Comparison of ENCODE assay signal across 24 cellular contexts in the genomic region with DNA sequence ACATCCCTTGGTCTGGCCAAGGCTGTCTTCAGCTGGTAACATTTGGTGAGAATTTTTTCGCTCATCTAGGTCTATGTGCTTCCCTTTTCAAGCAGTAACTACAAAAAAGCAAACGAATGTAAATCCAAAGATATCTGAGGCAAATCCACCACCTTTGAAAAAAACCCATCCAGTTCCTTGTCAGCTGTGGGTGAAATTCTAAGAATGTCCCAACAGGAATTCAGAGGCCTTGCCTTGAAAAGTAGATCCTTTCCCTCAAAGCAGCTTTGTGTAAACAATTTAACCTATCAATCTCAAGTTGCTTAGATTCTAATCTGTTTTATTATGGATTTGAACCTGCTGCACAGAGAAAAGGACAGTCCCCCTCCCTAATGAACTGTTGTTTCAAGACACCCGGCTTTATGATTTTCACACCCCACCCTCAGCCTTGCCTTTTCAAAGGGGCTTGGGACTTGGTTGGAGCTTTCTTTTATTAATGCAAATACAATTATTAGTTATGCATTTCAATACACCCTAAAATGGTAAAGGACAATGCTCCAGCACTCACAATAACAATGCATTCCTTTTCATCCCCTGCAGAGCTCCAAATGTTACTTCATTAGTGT.
A peak's percentile ranks its signal among the peaks of the same experiment; 100 is the strongest.
DNase-seq lines count a peak whose midpoint lies in the region; ATAC-seq, FAIRE-seq and TF ChIP-seq lines count a peak whose summit lies in the region.
"Had no signal": no experiment of that assay in that cellular context is flagged by ENCODE, and none has a peak within 500 bp of the region (broad histone marks: within the 10 kb centered on the region; RNA-seq: fewer than 3 reads in every experiment).

No MANE protein-coding gene starts in this region.

- H3K18ac ChIP-seq in H9 (ENCODE audit: insufficient read length, low read depth, low read length) (no peak overlapping the region), IMR-90 (ENCODE audit: low read depth, low read length) (peak overlapping the region; percentile 10; the same call in 1 of the 2 replicates), H1 (ENCODE audit: extremely low read depth, low read length) (0 out of 2 replicates have a peak overlapping the region, but pooled peaks have one; percentile 6)

- TF ChIP-seq EP300 in H1 (IDR thresholded peaks at IDR 0.05; ENCODE audit: borderline replicate concordance in 1 of 2, low read depth in 2 of 2, low read length in 2 of 2) = no peak

- H3K9me3 Mint-ChIP-seq in H9 = no peaks in the 10 kb centered on the region

- no peak overlapping the region for H2AK9ac ChIP-seq in IMR-90 (replicated peaks; ENCODE audit: low read depth, low read length, poor library complexity)

- H4K8ac ChIP-seq in H9 (replicated peaks; ENCODE audit: insufficient read length, low read depth, low read length) (no peak overlapping the region), IMR-90 (ENCODE audit: low read depth in 2 of 2, low read length in 2 of 2) (no peak overlapping the region), H1 (ENCODE audit: extremely low read depth, insufficient read depth, low read length) (no peak overlapping the region)

- no peak for DNase-seq in H9
- DNase-seq in IMR-90 = no peak
- DNase-seq in H1 (ENCODE audit: low read depth in 1 of 2, low spot score in 2 of 2) = no peak
- peak; percentile 11 for DNase-seq in iris pigment epithelial cell (ENCODE audit: low read depth)
- DNase-seq in left lung = no peak
- no peak for DNase-seq in MV-4-11 (lab: John Stamatoyannopoulos, UW)
- no peak for DNase-seq in amygdala (lab: John Stamatoyannopoulos, UW)
- no peak for DNase-seq in GM10266 (ENCODE audit: extremely low spot score)
- DNase-seq: CD8-positive, alpha-beta memory T cell; COR-L47; DMS 273 treated with DMSO at 0.1 percent for 48 hours; DMS53; DND-41; EL; GM23248; H7; KG1 had no signal

- no peak overlapping the region for H2BK5ac ChIP-seq in H9 (ENCODE audit: insufficient read length, low read length)
- no peak overlapping the region for H2BK5ac ChIP-seq in IMR-90 (ENCODE audit: low read depth, low read length, poor library complexity, severe bottlenecking)
- no peak overlapping the region; the same call in 1 of the 2 replicates for H2BK5ac ChIP-seq in H1 (ENCODE audit: low read depth, low read length)

- intact Hi-C loops in IMR-90 (cut with micrococcal nuclease) (no loop called here), left lung (cut with DNase I) (no loop called here)

- no peak overlapping the region for H3K23ac ChIP-seq in H9 (ENCODE audit: insufficient read length, low read depth, low read length)
- H3K23ac ChIP-seq in IMR-90 (ENCODE audit: low read depth, low read length) = no peak overlapping the region
- H3K23ac ChIP-seq in H1 (ENCODE audit: insufficient read length) = no peak overlapping the region

- H3K79me1 ChIP-seq in H9 (ENCODE audit: insufficient read depth, low read depth, low read length, poor library complexity, severe bottlenecking) (no peaks in the 10 kb centered on the region), IMR-90 (ENCODE audit: low read depth in 1 of 2, low read length in 2 of 2) (no peaks in the 10 kb centered on the region; a peak in 1 of 4 replicates), H1 (ENCODE audit: low read depth, low read length) (no peaks in the 10 kb centered on the region)

- no peak overlapping the region for H3K4ac ChIP-seq in H9 (ENCODE audit: low read depth, low read length)
- no peak overlapping the region for H3K4ac ChIP-seq in IMR-90 (ENCODE audit: low read depth, low read length)
- H3K4ac ChIP-seq in H1 (replicated peaks; ENCODE audit: insufficient read length, low read depth, low read length) = no peak overlapping the region

- H3K56ac ChIP-seq in H9 (ENCODE audit: insufficient read length, low read depth, low read length) (no peak overlapping the region), IMR-90 (ENCODE audit: extremely low read depth, insufficient read depth, low read length) (no peak overlapping the region), H1 (replicated peaks; ENCODE audit: insufficient read length, low read depth, low read length) (no peak overlapping the region)

- H3K9ac ChIP-seq in H9 (ENCODE audit: extremely low read depth, insufficient read length, low read length) (no peak overlapping the region), IMR-90 (ENCODE audit: low read depth, low read length) (no peak overlapping the region), H1 (replicated peaks in 1 of 4; ENCODE audit: extremely low read depth in 1 of 4, low read depth in 3 of 4, low read length in 3 of 4) (no peak overlapping the region)
- H3K9ac ChIP-seq: BLaER1 treated with 17β-estradiol and CSF1 and Interleukin-3, amounts not matched to agents 10 nM and 100 nM; GM23248 had no signal

- H2BK120ac ChIP-seq in H9 (ENCODE audit: low read depth, low read length, poor library complexity, severe bottlenecking) (no peak overlapping the region), IMR-90 (ENCODE audit: low read depth, low read length) (no peak overlapping the region), H1 (replicated peaks; ENCODE audit: low read depth, low read length) (no peak overlapping the region)

- H2BK15ac ChIP-seq in H9 (ENCODE audit: low read depth, low read length) = no peak overlapping the region
- H2BK15ac ChIP-seq in IMR-90 (ENCODE audit: low read depth, low read length) = no peak overlapping the region
- no peak overlapping the region for H2BK15ac ChIP-seq in H1 (ENCODE audit: low read length)

- H4K91ac ChIP-seq in H9 (ENCODE audit: insufficient read length, low read depth, low read length) (no peak overlapping the region), IMR-90 (ENCODE audit: insufficient read depth, low read depth, low read length) (no peak overlapping the region), H1 (replicated peaks; ENCODE audit: insufficient read length, low read length) (no peak overlapping the region)

- H3K36me3 Mint-ChIP-seq in H9 (ENCODE audit: insufficient read depth in 1 of 3, low read depth in 3 of 3) = peaks cover 5 to 9% (median 5%) of the 10 kb centered on the region in 3 experiments; a peak in 6 of 7 replicates
- H3K36me3 Mint-ChIP-seq: CD8-positive, alpha-beta memory T cell had no signal

- H3K27me3 Mint-ChIP-seq in H9 (ENCODE audit: low read depth) = no peaks in the 10 kb centered on the region
- H3K27me3 Mint-ChIP-seq: B cell had no signal

- H3K4me3 ChIP-seq in IMR-90 (ENCODE audit: insufficient read depth, low read depth, low read length) (no peak overlapping the region), H1 (ENCODE audit: extremely low read depth in 1 of 4, insufficient read depth in 2 of 4, low read depth in 3 of 4, low read length in 4 of 4) (no peak overlapping the region; a peak in 1 of 8 replicates), left lung (no peak overlapping the region)
- H3K4me3 ChIP-seq: BLaER1 treated with 17β-estradiol and CSF1 and Interleukin-3, amounts not matched to agents 10 nM and 100 nM; GM23248 had no signal

- H3K36me3 ChIP-seq in IMR-90 (ENCODE audit: control insufficient read depth, insufficient read depth, low read length) = no peaks in the 10 kb centered on the region
- no peaks in the 10 kb centered on the region for H3K36me3 ChIP-seq in H1 (ENCODE audit: control insufficient read depth in 2 of 4, insufficient read depth in 4 of 4, low read length in 3 of 4)
- no peaks in the 10 kb centered on the region for H3K36me3 ChIP-seq in left lung
- H3K36me3 ChIP-seq: BLaER1 treated with 17β-estradiol and CSF1 and Interleukin-3, amounts not matched to agents 10 nM and 100 nM had no signal

- no CpG with 5 or more reads among the region's 3 CpGs for WGBS in H9 (ENCODE audit: extremely low coverage, insufficient read length, low lambda C conversion rate)
- whole genome bisulfite sequencing in IMR-90 (ENCODE audit: extremely low coverage in 2 of 2, insufficient read length in 1 of 2), 2 experiments = no CpG with 5 or more reads among the region's 3 CpGs
- 77% methylated on average over 3 of the region's 3 CpGs; no CpG with 5 or more reads in 1 of the 2 experiments for WGBS in H1 (ENCODE audit: extremely low coverage in 1 of 2, insufficient coverage in 1 of 2, insufficient read length in 1 of 2, insufficient replicate concordance in 2 of 2, low coverage in 1 of 2, low lambda C conversion rate in 2 of 2, missing lambda C conversion rate in 1 of 2), 2 experiments

- H3K4me1 ChIP-seq in H9 (ENCODE audit: insufficient read depth, low read length) = peaks cover 6% of the 10 kb centered on the region
- H3K4me1 ChIP-seq in IMR-90 (ENCODE audit: control insufficient read depth, insufficient read depth, low read length) = peaks cover 8% of the 10 kb centered on the region
- peaks cover 4 to 13% (median 12%) of the 10 kb centered on the region in 4 experiments; a peak in 6 of 7 replicates for H3K4me1 ChIP-seq in H1 (replicated peaks in 1 of 4; ENCODE audit: control insufficient read depth in 3 of 4, insufficient read depth in 4 of 4, low read length in 3 of 4)
- no peaks in the 10 kb centered on the region for H3K4me1 ChIP-seq in left lung
- H3K4me1 ChIP-seq: BLaER1 treated with 17β-estradiol and CSF1 and Interleukin-3, amounts not matched to agents 10 nM and 100 nM had no signal

- H3K27ac ChIP-seq in H9 (ENCODE audit: insufficient read length, low read depth, low read length) = no peak overlapping the region
- no peak overlapping the region for H3K27ac ChIP-seq in IMR-90 (ENCODE audit: insufficient read depth, low read length)
- H3K27ac ChIP-seq in H1 (ENCODE audit: low read depth, low read length) = no peak overlapping the region
- no peak overlapping the region for H3K27ac ChIP-seq in left lung
- H3K27ac ChIP-seq: BLaER1 treated with 17β-estradiol and CSF1 and Interleukin-3, amounts not matched to agents 10 nM and 100 nM; GM23248; HL-60 had no signal

- H3K4me1 Mint-ChIP-seq in H9 = peaks cover 46 to 59% of the 10 kb centered on the region in 2 experiments
- H3K4me1 Mint-ChIP-seq: B cell; CD8-positive, alpha-beta memory T cell had no signal

- TF ChIP-seq CTCF in H9 (conservative IDR thresholded peaks at IDR 0.05) = no peak
- no peak for TF ChIP-seq CTCF in IMR-90 (conservative IDR thresholded peaks at IDR 0.05; ENCODE audit: low read depth, low read length)
- no peak for TF ChIP-seq CTCF in H1 (IDR thresholded peaks at IDR 0.05; ENCODE audit: control extremely low read depth in 1 of 3, insufficient read depth in 1 of 3, low read depth in 1 of 3, low read length in 3 of 3)
- no peak for TF ChIP-seq CTCF in left lung (IDR thresholded peaks at IDR 0.05)
- no peak for TF ChIP-seq CTCF in GM10266 (IDR thresholded peaks at IDR 0.05; ENCODE audit: control insufficient read depth, insufficient read depth, low read depth, missing control alignments)

- H3K23me2 ChIP-seq in H9 (ENCODE audit: insufficient read length, low read depth, low read length, poor library complexity, severe bottlenecking) (no peaks in the 10 kb centered on the region), H1 (ENCODE audit: low read depth, low read length) (no peaks in the 10 kb centered on the region)

- H2BK12ac ChIP-seq in H9 (ENCODE audit: insufficient read length, low read depth, low read length) (no peak overlapping the region), H1 (ENCODE audit: low read depth, low read length) (no peak overlapping the region)

- H2BK20ac ChIP-seq in H9 (ENCODE audit: low read depth, low read length, poor library complexity, severe bottlenecking) = no peak overlapping the region
- no peak overlapping the region for H2BK20ac ChIP-seq in IMR-90 (ENCODE audit: low read depth, low read length)
- no peak overlapping the region for H2BK20ac ChIP-seq in H1 (ENCODE audit: low read length)

- no peak overlapping the region for H3K4me2 ChIP-seq in H9 (ENCODE audit: insufficient read depth, insufficient read length, low read length)
- H3K4me2 ChIP-seq in IMR-90 (ENCODE audit: low read depth, low read length) = no peak overlapping the region
- H3K4me2 ChIP-seq in H1 (ENCODE audit: insufficient read depth in 1 of 2, low read depth in 2 of 2, low read length in 2 of 2) = peak overlapping the region in 1 of 2 experiments; percentile 6; a peak in 1 of 4 replicates
- H3K4me2 ChIP-seq: BLaER1 treated with 17β-estradiol and CSF1 and Interleukin-3, amounts not matched to agents 10 nM and 100 nM had no signal

- H3K9me3 ChIP-seq in H9 (ENCODE audit: control insufficient read depth, low read depth, low read length) (no peaks in the 10 kb centered on the region), IMR-90 (ENCODE audit: control insufficient read depth, insufficient read depth, low read length) (no peaks in the 10 kb centered on the region), H1 (ENCODE audit: insufficient read depth in 2 of 2, low read depth in 1 of 2, low read length in 1 of 2) (no peaks in the 10 kb centered on the region), left lung (no peaks in the 10 kb centered on the region)
- H3K9me3 ChIP-seq: BLaER1 treated with 17β-estradiol and CSF1 and Interleukin-3, amounts not matched to agents 10 nM and 100 nM had no signal

- H3K14ac ChIP-seq in H9 (ENCODE audit: insufficient read depth, low read length) (no peak overlapping the region), IMR-90 (replicated peaks; ENCODE audit: low read depth, low read length) (no peak overlapping the region), H1 (ENCODE audit: insufficient read length) (no peak overlapping the region)

- dilution Hi-C loops in IMR-90 (cut with HindIII; ENCODE audit: low sequenced_read_pairs, unreplicated experiment) = no loop called here

- TF ChIP-seq RAD21 in IMR-90 (IDR thresholded peaks at IDR 0.05; ENCODE audit: low read length) = no peak
- TF ChIP-seq RAD21 in H1 (IDR thresholded peaks at IDR 0.05 in 1 of 2, conservative IDR thresholded peaks at IDR 0.05 in 1 of 2; ENCODE audit: low read depth in 2 of 2, low read length in 2 of 2) = no peak

- H3K4me3 Mint-ChIP-seq in H9 = no peak overlapping the region
- H3K4me3 Mint-ChIP-seq: B cell; CD8-positive, alpha-beta memory T cell had no signal

- in situ Hi-C loops in IMR-90 (cut with MboI; ENCODE audit: low sequenced_read_pairs) = no loop called here

- H3K27ac Mint-ChIP-seq in H9 = peak overlapping the region in 2 of 3 experiments; percentile 44 to 69; a peak in 2 of 7 replicates
- H3K27ac Mint-ChIP-seq: B cell; CD8-positive, alpha-beta memory T cell had no signal

- BruUV-seq in IMR-90 (replicated peaks; lab: Mats Ljungman, UMichigan) = no TSS peak

- no peak overlapping the region for H3T11ph ChIP-seq in H9 (ENCODE audit: low read length)

- 0 out of 2 replicates have a peak, but pooled peaks cover 2% of the 10 kb centered on the region for H3K79me2 ChIP-seq in H9 (ENCODE audit: insufficient read depth, low read length)
- no peaks in the 10 kb centered on the region; a peak in 1 of 4 replicates for H3K79me2 ChIP-seq in H1 (ENCODE audit: control insufficient read depth in 1 of 2, insufficient read depth in 2 of 2, low read length in 2 of 2)

- no peak for TF ChIP-seq POLR2A in IMR-90 (IDR thresholded peaks at IDR 0.05; ENCODE audit: low read depth, low read length)
- TF ChIP-seq POLR2A in H1 (IDR thresholded peaks at IDR 0.05; ENCODE audit: control extremely low read depth in 1 of 2, low read depth in 2 of 2, low read length in 2 of 2) = no peak

- H2AK5ac ChIP-seq in H9 (ENCODE audit: insufficient read length, low read length) (no peak overlapping the region), IMR-90 (ENCODE audit: low read depth, low read length) (no peak overlapping the region), H1 (ENCODE audit: low read depth, low read length) (no peak overlapping the region)

- POLR2A ChIA-PET in IMR-90 (lab: Charles Lee; ENCODE audit: unreplicated experiment) (no interaction called here), H1 (lab: Charles Lee; ENCODE audit: partially characterized antibody) (no interaction called here)

- FAIRE-seq in H1 (lab: Jason Lieb, UNC) = peak; percentile 24
- FAIRE-seq: G401.6, GM12892, GM18507, HepG2 had no signal

- CTCF ChIA-PET in IMR-90 (lab: Yijun Ruan, JAX) (no interaction called here), H1 (lab: Charles Lee; ENCODE audit: partially characterized antibody) (interaction anchor here (0.7 to 1.9 kb wide), 4 partner anchors 32 to 592 kb away, joined by 3 to 4 read pairs (median 4); no protein-coding TSS in a partner anchor)

- H4K5ac ChIP-seq in H9 (ENCODE audit: insufficient read length, low read depth, low read length) (no peak overlapping the region), IMR-90 (ENCODE audit: low read depth, low read length) (no peak overlapping the region), H1 (ENCODE audit: insufficient read length, low read depth, low read length) (no peak overlapping the region)

- H2AFZ ChIP-seq in H9 (ENCODE audit: low read length) (no peak overlapping the region), IMR-90 (replicated peaks; ENCODE audit: low read length, poor library complexity) (no peak overlapping the region), H1 (ENCODE audit: low read length) (no peak overlapping the region)
- H2AFZ ChIP-seq: GM23248 had no signal

- H3K9me1 ChIP-seq in IMR-90 (ENCODE audit: insufficient read depth, low read length) = no peaks in the 10 kb centered on the region

- H4K20me1 ChIP-seq in H9 (ENCODE audit: control insufficient read depth, insufficient read depth, insufficient read length) = no peaks in the 10 kb centered on the region
- H4K20me1 ChIP-seq in IMR-90 (ENCODE audit: insufficient read depth, low read length) = no peaks in the 10 kb centered on the region
- no peaks in the 10 kb centered on the region for H4K20me1 ChIP-seq in H1 (replicated peaks in 1 of 2; ENCODE audit: control insufficient read depth in 1 of 2, insufficient read depth in 2 of 2, low read length in 2 of 2)
- H4K20me1 ChIP-seq: BLaER1 treated with 17β-estradiol and CSF1 and Interleukin-3, amounts not matched to agents 10 nM and 100 nM had no signal

- ATAC-seq in IMR-90 (ENCODE audit: low read depth) (no peak), left lung (no peak)
- ATAC-seq: HepG2 had no signal

- H3K27me3 ChIP-seq in H9 (ENCODE audit: insufficient read depth, low read length) (no peaks in the 10 kb centered on the region), IMR-90 (ENCODE audit: control insufficient read depth, insufficient read depth, low read length) (no peaks in the 10 kb centered on the region), H1 (replicated peaks in 1 of 4; ENCODE audit: control insufficient read depth in 3 of 4, extremely low read depth in 1 of 4, insufficient read depth in 3 of 4, low read length in 3 of 4) (no peaks in the 10 kb centered on the region), left lung (no peaks in the 10 kb centered on the region)
- H3K27me3 ChIP-seq: BLaER1 treated with 17β-estradiol and CSF1 and Interleukin-3, amounts not matched to agents 10 nM and 100 nM had no signal
